In the genomic region with DNA sequence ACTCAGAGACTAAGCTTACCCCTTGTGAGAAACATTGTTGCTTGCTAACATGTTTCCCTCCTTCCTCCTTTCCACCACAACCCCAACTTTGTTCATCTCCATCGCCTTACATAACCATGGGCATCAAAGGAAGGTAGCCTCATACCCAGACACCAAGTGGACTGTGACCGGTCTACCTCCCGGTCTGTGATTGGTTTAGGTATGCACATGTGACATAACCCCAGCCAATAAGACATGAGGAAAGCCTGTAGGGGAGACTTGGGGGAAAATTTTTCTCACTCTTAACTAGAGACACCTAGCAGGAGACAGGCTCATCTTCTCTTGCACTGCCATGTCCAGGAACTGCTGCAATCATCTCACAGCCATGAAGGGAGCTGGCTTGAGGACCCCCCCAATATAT, we compare ENCODE assay signal across 20 cellular contexts.
DNase-seq lines count a peak whose midpoint lies in the region; ATAC-seq, FAIRE-seq and TF ChIP-seq lines count a peak whose summit lies in the region.
"Had no signal": no experiment of that assay in that cellular context is flagged by ENCODE, and none has a peak within 500 bp of the region (broad histone marks: within the 10 kb centered on the region; RNA-seq: fewer than 3 reads in every experiment).

No MANE protein-coding gene starts in this region.

- no TSS peak for BruUV-seq in HCT116 (replicated peaks; lab: Mats Ljungman, UMichigan)
- BruUV-seq in GM12878 (replicated peaks; lab: Mats Ljungman, UMichigan): no TSS peak

- H4K20me1 ChIP-seq in HCT116 (ENCODE audit: insufficient read depth) (no peaks in the 10 kb centered on the region), GM12878 (ENCODE audit: control insufficient read depth, insufficient read depth) (no peaks in the 10 kb centered on the region)

- H3K4me1 ChIP-seq in HCT116 (ENCODE audit: control insufficient read depth in 1 of 2, insufficient read depth in 2 of 2, low read length in 2 of 2): peaks cover 0 to 3% of the 10 kb centered on the region in 2 experiments; a peak in 1 of 4 replicates
- no peaks in the 10 kb centered on the region for H3K4me1 ChIP-seq in GM12878 (ENCODE audit: control insufficient read depth, insufficient read depth, low read length)
- H3K4me1 ChIP-seq in thyroid gland: peaks cover 31 to 33% of the 10 kb centered on the region in 2 donors
- H3K4me1 ChIP-seq: HAP-1 had no signal

- in situ Hi-C loops in GM12878 (cut with MboI): no loop called here

- H3K9me3 ChIP-seq in HCT116 (ENCODE audit: control insufficient read depth in 1 of 2, insufficient read depth in 1 of 2, low read depth in 1 of 2, low read length in 2 of 2) (no peaks in the 10 kb centered on the region), GM12878 (replicated peaks; ENCODE audit: control insufficient read depth, insufficient read depth, low read length) (no peaks in the 10 kb centered on the region), thyroid gland (no peaks in the 10 kb centered on the region)
- H3K9me3 ChIP-seq: Caco-2, HAP-1 had no signal

- TF ChIP-seq RAD21 in HCT116 (IDR thresholded peaks at IDR 0.05; ENCODE audit: low read depth): no peak
- TF ChIP-seq RAD21 in Ishikawa (IDR thresholded peaks at IDR 0.05; ENCODE audit: low read depth): no peak
- no peak for TF ChIP-seq RAD21 in GM12878 (IDR thresholded peaks at IDR 0.05; ENCODE audit: insufficient read depth, low read depth, low read length)

- H3K79me2 ChIP-seq in HCT116 (ENCODE audit: insufficient read depth, low read length) (no peaks in the 10 kb centered on the region), GM12878 (ENCODE audit: control insufficient read depth, insufficient read depth, low read length) (no peaks in the 10 kb centered on the region)

- TF ChIP-seq CTCF in HCT116 (IDR thresholded peaks at IDR 0.05 in 2 of 3, conservative IDR thresholded peaks at IDR 0.05 in 1 of 3; ENCODE audit: borderline replicate concordance in 1 of 3, insufficient read depth in 1 of 3, low read depth in 2 of 3, low read length in 2 of 3) (no peak), GM12878 (IDR thresholded peaks at IDR 0.05 in 2 of 3, conservative IDR thresholded peaks at IDR 0.05 in 1 of 3; ENCODE audit: control insufficient read depth in 2 of 3, extremely low read depth in 1 of 3, insufficient read depth in 1 of 3, low read depth in 3 of 3, low read length in 3 of 3) (no peak), thyroid gland (IDR thresholded peaks at IDR 0.05) (no peak)

- no peaks in the 10 kb centered on the region for H3K9me2 ChIP-seq in HCT116 (ENCODE audit: insufficient read depth)

- H3K9ac ChIP-seq in HCT116 (ENCODE audit: low read length) (no peak overlapping the region), GM12878 (ENCODE audit: control insufficient read depth, insufficient read depth, low read length) (no peak overlapping the region)

- no peak for FAIRE-seq in GM12878 (lab: Jason Lieb, UNC)
- FAIRE-seq: A204.1, D721Med, G401.6, GM12892, H1, HTR-8/SVneo had no signal

- H3K4me2 ChIP-seq in HCT116 (ENCODE audit: low read length) (no peak overlapping the region), GM12878 (ENCODE audit: control insufficient read depth, insufficient read depth) (no peak overlapping the region)

- TF ChIP-seq POLR2A in HCT116 (IDR thresholded peaks at IDR 0.05; ENCODE audit: borderline replicate concordance, extremely low read depth, insufficient read depth, insufficient read length) (no peak), GM12878 (IDR thresholded peaks at IDR 0.05; ENCODE audit: low read depth, low read length) (no peak), thyroid gland (IDR thresholded peaks at IDR 0.05) (no peak)

- H3K4me3 ChIP-seq in HCT116 (replicated peaks in 1 of 2; ENCODE audit: low read depth in 1 of 2, low read length in 2 of 2) (no peak overlapping the region), GM12878 (no peak overlapping the region), thyroid gland (replicated peaks in 1 of 3) (no peak overlapping the region)
- H3K4me3 ChIP-seq: HAP-1 had no signal

- RAD21 ChIA-PET in HCT116 (lab: Charles Lee; ENCODE audit: low non-redundant PET in 1 of 2, low total read pairs in 2 of 2, uncharacterized antibody in 2 of 2, unreplicated experiment in 2 of 2): no interaction called here
- RAD21 ChIA-PET in GM12878 (lab: Charles Lee; ENCODE audit: unreplicated experiment): no interaction called here

- no peak for DNase-seq in HCT116 (ENCODE audit: low read depth, low spot score)
- no peak for DNase-seq in GM12878 (ENCODE audit: low read depth, low spot score)
- DNase-seq in thyroid gland: no peak
- no peak for DNase-seq in H4 (ENCODE audit: low spot score)
- DNase-seq in HEK293T (ENCODE audit: extremely low spot score): no peak
- no peak for DNase-seq in NOMO-1 treated with dmso at 0.1 percent for 144 hours (lab: John Stamatoyannopoulos, UW; ENCODE audit: unreplicated experiment)
- DNase-seq: AML-193; Caco-2; CD4-positive, alpha-beta T cell; HFFc6 had no signal

- POLR2A ChIA-PET in HCT116 (lab: Charles Lee) (no interaction called here), GM12878 (lab: Charles Lee) (no interaction called here), HEK293T (lab: Yijun Ruan, JAX) (no interaction called here)

- intact Hi-C loops in HCT116 (cut with micrococcal nuclease): no loop called here
- intact Hi-C loops in GM12878 (cut with micrococcal nuclease; ENCODE audit: unreplicated experiment): no loop called here
- intact Hi-C loops in thyroid gland (cut with DNase I): loop anchor here (10.0 kb wide), 1 partner anchor 123 kb away; no protein-coding TSS in a partner anchor

- H3K27ac ChIP-seq in HCT116 (ENCODE audit: low read depth, low read length): no peak overlapping the region
- H3K27ac ChIP-seq in GM12878 (ENCODE audit: control insufficient read depth, insufficient read depth): no peak overlapping the region
- H3K27ac ChIP-seq in thyroid gland: peak overlapping the region in 2 of 3 donors; percentile 63 to 73
- H3K27ac ChIP-seq: C4-2B had no signal

- H2AFZ ChIP-seq in HCT116 (ENCODE audit: low read depth, low read length, poor library complexity, severe bottlenecking) (no peak overlapping the region), GM12878 (ENCODE audit: control insufficient read depth, low read depth, low read length) (no peak overlapping the region)

- no peak for TF ChIP-seq EP300 in Ishikawa (IDR thresholded peaks at IDR 0.05; ENCODE audit: borderline replicate concordance)
- TF ChIP-seq EP300 in GM12878 (IDR thresholded peaks at IDR 0.05; ENCODE audit: borderline replicate concordance in 1 of 2, control insufficient read depth in 1 of 2, low read depth in 2 of 2, low read length in 2 of 2): no peak

- WGBS in GM12878 (ENCODE audit: insufficient coverage, insufficient replicate concordance, low lambda C conversion rate, missing lambda C conversion rate): 54% methylated on average over 3 of the region's 3 CpGs
- 91 to 100% methylated on average over 3 of the region's 3 CpGs for WGBS in thyroid gland, 2 donors

- SMC1A ChIA-PET in GM12878 (lab: Charles Lee; ENCODE audit: uncharacterized antibody, unreplicated experiment): no interaction called here

- CTCF ChIA-PET in HCT116 (lab: Charles Lee): no interaction called here
- CTCF ChIA-PET in GM12878 (lab: Yijun Ruan, JAX): no interaction called here
- CTCF ChIA-PET in HEK293T (lab: Yijun Ruan, JAX): interaction anchor here (1.2 kb wide), 1 partner anchor 286 kb away, joined by 3 read pairs; no protein-coding TSS in a partner anchor

- peak; percentile 34; the same call in 1 of the 2 replicates for ATAC-seq in HCT116
- no peak; the same call in 2 of the 3 replicates for ATAC-seq in GM12878
- no peak for ATAC-seq in GM18498 (IDR thresholded peaks at IDR 0.05; ENCODE audit: unreplicated experiment)

- H3K36me3 ChIP-seq in HCT116 (ENCODE audit: control insufficient read depth in 1 of 2, insufficient read depth in 2 of 2, low read length in 2 of 2) (no peaks in the 10 kb centered on the region), GM12878 (ENCODE audit: control insufficient read depth in 2 of 2, insufficient read depth in 2 of 2, low read length in 1 of 2) (no peaks in the 10 kb centered on the region), thyroid gland (no peaks in the 10 kb centered on the region)
- H3K36me3 ChIP-seq: HAP-1 had no signal

- no peaks in the 10 kb centered on the region for H3K27me3 ChIP-seq in HCT116 (ENCODE audit: insufficient read depth, low read length)
- peaks cover 0 to 3% of the 10 kb centered on the region in 2 experiments; a peak in 1 of 4 replicates for H3K27me3 ChIP-seq in GM12878 (replicated peaks in 1 of 2; ENCODE audit: control insufficient read depth in 2 of 2, insufficient read depth in 2 of 2, low read length in 1 of 2)
- H3K27me3 ChIP-seq in thyroid gland: no peaks in the 10 kb centered on the region

TF ChIP-seq in HCT116, 20 proteins besides CTCF, POLR2A, EP300 and RAD21:
- TF ChIP-seq JUND (IDR thresholded peaks at IDR 0.05) (no peak), CEBPB (IDR thresholded peaks at IDR 0.05; ENCODE audit: low read depth) (no peak), SP1 (IDR thresholded peaks at IDR 0.05; ENCODE audit: low read depth) (no peak)

TF ChIP-seq in Ishikawa, 13 proteins besides CTCF, POLR2A, EP300 and RAD21 (continues in another document):
- TF ChIP-seq ZBTB7A (IDR thresholded peaks at IDR 0.05; ENCODE audit: low read depth): no peak
- TF ChIP-seq, protein P1, sequence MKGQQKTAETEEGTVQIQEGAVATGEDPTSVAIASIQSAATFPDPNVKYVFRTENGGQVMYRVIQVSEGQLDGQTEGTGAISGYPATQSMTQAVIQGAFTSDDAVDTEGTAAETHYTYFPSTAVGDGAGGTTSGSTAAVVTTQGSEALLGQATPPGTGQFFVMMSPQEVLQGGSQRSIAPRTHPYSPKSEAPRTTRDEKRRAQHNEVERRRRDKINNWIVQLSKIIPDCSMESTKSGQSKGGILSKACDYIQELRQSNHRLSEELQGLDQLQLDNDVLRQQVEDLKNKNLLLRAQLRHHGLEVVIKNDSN (IDR thresholded peaks at IDR 0.05): peak; percentile 77

TF ChIP-seq in GM12878, 131 proteins besides CTCF, POLR2A, EP300 and RAD21 (continues in another document):
- TF ChIP-seq NFIC (IDR thresholded peaks at IDR 0.05; ENCODE audit: low read depth, low read length): no peak

TF ChIP-seq in HEK293T, 16 proteins besides CTCF, POLR2A, EP300 and RAD21 (continues in another document):
- TF ChIP-seq NFRKB (IDR thresholded peaks at IDR 0.05): no peak
- TF ChIP-seq L3MBTL2 (conservative IDR thresholded peaks at IDR 0.05): no peak
- no peak for TF ChIP-seq ZNF384 (IDR thresholded peaks at IDR 0.05)
- TF ChIP-seq TARDBP (IDR thresholded peaks at IDR 0.05): no peak
- TF ChIP-seq HDGF (IDR thresholded peaks at IDR 0.05; ENCODE audit: borderline replicate concordance): no peak
- no peak for TF ChIP-seq ELF4 (IDR thresholded peaks at IDR 0.05)
- no peak for TF ChIP-seq SUZ12 (IDR thresholded peaks at IDR 0.05)
- no peak for TF ChIP-seq FOXK2 (IDR thresholded peaks at IDR 0.05)
- no peak for TF ChIP-seq CTBP1 (IDR thresholded peaks at IDR 0.05; ENCODE audit: borderline replicate concordance)

Comparison
In these comparisons a context has a peak if more than half of its experiments do, and no peak if none do; other contexts are left out.
1. H3K27ac ChIP-seq: peak in thyroid gland (2 of 3); none in HCT116 (single experiment) and GM12878 (single experiment).